ENCODE assay signal across 8 cellular contexts in genomic region chr22:20132686-20133246, GRCh38. TPM values are rescaled to one million over a fixed set of nuclear protein-coding genes. Genes with fewer than 3 reads are reported as not detected.
DNase-seq lines count a peak whose midpoint lies in the region; ATAC-seq and TF ChIP-seq lines count a peak whose summit lies in the region.

No MANE protein-coding gene starts in this region.

- no peaks in the 10 kb centered on the region for H3K9me3 ChIP-seq in left ventricle myocardium inferior (replicated peaks)
- no peaks in the 10 kb centered on the region for H3K9me3 ChIP-seq in breast epithelium
- H3K9me3 ChIP-seq in mononuclear cell (ENCODE audit: low read depth, low read length) = no peaks in the 10 kb centered on the region
- H3K9me3 ChIP-seq in vagina = no peaks in the 10 kb centered on the region

- H3K27ac ChIP-seq in left ventricle myocardium inferior (replicated peaks) (peak overlapping the region; percentile 100), breast epithelium (peak overlapping the region; percentile 61 to 97), vagina (peak overlapping the region; percentile 57)

- peak overlapping the region; percentile 96 for H3K4me3 ChIP-seq in left ventricle myocardium inferior
- peak overlapping the region; percentile 80 to 99 (median 99) for H3K4me3 ChIP-seq in breast epithelium
- peak overlapping the region; percentile 46 for H3K4me3 ChIP-seq in mononuclear cell (ENCODE audit: low read length)
- peak overlapping the region; percentile 97 to 100 for H3K4me3 ChIP-seq in vagina

- H3K27me3 ChIP-seq in left ventricle myocardium inferior (ENCODE audit: low read depth) (no peaks in the 10 kb centered on the region), breast epithelium (no peaks in the 10 kb centered on the region), mononuclear cell (ENCODE audit: insufficient read depth, low read length) (no peaks in the 10 kb centered on the region), vagina (no peaks in the 10 kb centered on the region)

- TF ChIP-seq CTCF in left ventricle myocardium inferior (IDR thresholded peaks at IDR 0.05; ENCODE audit: borderline replicate concordance) (no peak), breast epithelium (IDR thresholded peaks at IDR 0.05) (no peak), vagina (IDR thresholded peaks at IDR 0.05) (no peak), GM10266 (IDR thresholded peaks at IDR 0.05; ENCODE audit: control insufficient read depth, insufficient read depth, low read depth, missing control alignments) (no peak)

- H3K36me3 ChIP-seq in left ventricle myocardium inferior (no peaks in the 10 kb centered on the region), breast epithelium (no peaks in the 10 kb centered on the region), vagina (no peaks in the 10 kb centered on the region)

- ATAC-seq in left cardiac atrium = no peak

- DNase-seq in left ventricle myocardium inferior = no peak
- no peak for DNase-seq in left cardiac atrium
- DNase-seq in breast epithelium (ENCODE audit: low spot score in 2 of 2) = no peak
- DNase-seq in vagina (ENCODE audit: extremely low spot score in 2 of 2) = no peak
- no peak for DNase-seq in NCI-H510A (lab: John Stamatoyannopoulos, UW)
- DNase-seq in G401 (ENCODE audit: low spot score) = no peak
- no peak for DNase-seq in GM10266 (ENCODE audit: extremely low spot score)

- intact Hi-C loops in left ventricle myocardium inferior (cut with micrococcal nuclease) = no loop called here
- intact Hi-C loops in left cardiac atrium (cut with DNase I) = no loop called here
- intact Hi-C loops in breast epithelium (cut with DNase I; ENCODE audit: low total_unique reads) = no loop called here
- intact Hi-C loops in vagina (cut with DNase I) = no loop called here

- H3K4me1 ChIP-seq in left ventricle myocardium inferior (peaks cover 86% of the 10 kb centered on the region), breast epithelium (peaks cover 14 to 20% of the 10 kb centered on the region in 2 donors), mononuclear cell (ENCODE audit: insufficient read depth, low read length) (peaks cover 23% of the 10 kb centered on the region), vagina (peaks cover 66% of the 10 kb centered on the region)

- in situ Hi-C loops in G401 (cut with HindIII; ENCODE audit: low sequenced_read_pairs) = no loop called here

- TF ChIP-seq POLR2A in breast epithelium (IDR thresholded peaks at IDR 0.05) (no peak), vagina (IDR thresholded peaks at IDR 0.05) (no peak)

RNA-seq across cellular contexts. Expression of gene ZDHHC8, which starts 1.2 kb away (rescaled TPM):
- 42.4 TPM for total RNA-seq in left ventricle myocardium inferior
- 10 to 100 TPM; 48.3 to 48.9 TPM for total RNA-seq in left cardiac atrium
- total RNA-seq in breast epithelium = 10 to 100 TPM; 10.2 to 14.1 (median 11.2) TPM
- 6.4 TPM for total RNA-seq in mononuclear cell
- 22.6 TPM for total RNA-seq in vagina
- 5.1 and 7.8 TPM in 2 replicates for total RNA-seq in G401 (2014; rRNA removed; shearing (Covaris generic))

RNA-seq across cellular contexts. Expression of gene TRMT2A, which starts 15.7 kb away (rescaled TPM):
- total RNA-seq in left ventricle myocardium inferior (27.8 TPM), left cardiac atrium (10 to 100 TPM; 26.7 to 29.3 TPM), breast epithelium (10 to 100 TPM; 49.8 to 72.4 (median 51.1) TPM), mononuclear cell (28.7 TPM), vagina (66.5 TPM)
- total RNA-seq in G401 (2014; rRNA removed; shearing (Covaris generic)) = 22.4 and 55.8 TPM in 2 replicates

RNA-seq across cellular contexts. Expression of gene RANBP1, which starts 16.9 kb away (rescaled TPM):
- total RNA-seq in left ventricle myocardium inferior = 39.6 TPM
- total RNA-seq in left cardiac atrium = 10 to 100 TPM; 38.3 to 50.4 TPM
- total RNA-seq in breast epithelium = 100 to 1,000 TPM; 131 to 202 (median 146) TPM
- 71.3 TPM for total RNA-seq in mononuclear cell
- total RNA-seq in vagina = 177 TPM
- 883 and 1,003 TPM in 2 replicates for total RNA-seq in G401 (2014; rRNA removed; shearing (Covaris generic))

RNA-seq across cellular contexts. Expression of gene CCDC188, which starts 18.1 kb away (rescaled TPM):
- total RNA-seq in left ventricle myocardium inferior = not detected
- total RNA-seq in left cardiac atrium = under 1 TPM; 0.44 to 0.62 TPM
- total RNA-seq in breast epithelium = under 1 TPM in 1 of 3 donors, not detected in 2; 0.66 TPM
- total RNA-seq in mononuclear cell = not detected
- total RNA-seq in vagina = not detected
- not detected in 2 replicates for total RNA-seq in G401 (2014; rRNA removed; shearing (Covaris generic))

RNA-seq across cellular contexts. Expression of gene DGCR8, which starts 52.7 kb away (rescaled TPM):
- total RNA-seq in left ventricle myocardium inferior (16.8 TPM), left cardiac atrium (10 to 100 TPM; 13.3 to 19.9 TPM), breast epithelium (10 to 100 TPM; 18.4 to 34.7 (median 29.0) TPM), mononuclear cell (7.9 TPM), vagina (27.3 TPM)
- 21.5 and 22.0 TPM in 2 replicates for total RNA-seq in G401 (2014; rRNA removed; shearing (Covaris generic))

Comparison
In these comparisons a context has a peak if more than half of its experiments do, and no peak if none do; other contexts are left out.
1. H3K4me3 ChIP-seq: peak in every context shown above with its lines; median percentile 99 in breast epithelium; 98 in vagina; 96 in left ventricle myocardium inferior; 46 in mononuclear cell.